ENCODE assay signal across 16 cellular contexts in genomic region chr12:124147579-124147978, GRCh38.
A peak's percentile ranks its signal among the peaks of the same experiment; 100 is the strongest.
DNase-seq lines count a peak whose midpoint lies in the region; ATAC-seq and TF ChIP-seq lines count a peak whose summit lies in the region.
"Had no signal": no experiment of that assay in that cellular context is flagged by ENCODE, and none has a peak within 500 bp of the region (broad histone marks: within the 10 kb centered on the region; RNA-seq: fewer than 3 reads in every experiment).

No MANE protein-coding gene starts in this region.

- H3K27me3 ChIP-seq in vagina: no peaks in the 10 kb centered on the region
- H3K27me3 ChIP-seq in effector memory CD4-positive, alpha-beta T cell (replicated peaks; ENCODE audit: control insufficient read depth, insufficient read depth, low read length, poor library complexity, severe bottlenecking): no peaks in the 10 kb centered on the region

- H3K4me1 Mint-ChIP-seq in glutamatergic neuron (ENCODE audit: low read depth, unreplicated experiment): peaks cover 46% of the 10 kb centered on the region
- H3K4me1 Mint-ChIP-seq: activated naive CD4-positive, alpha-beta T cell treated with anti-CD3 and anti-CD28 coated beads, Interleukin-2, amount 10 ng/mL, durations not matched to agents 7 days and 5 days; CD8-positive, alpha-beta memory T cell; stimulated activated effector memory CD8-positive, alpha-beta T cell treated with anti-CD3 and anti-CD28 coated beads, Interleukin-12 subunit alpha, Interleukin-12 subunit beta, amount 100 ng/mL, for 72 hours had no signal

- H3K4me3 ChIP-seq in vagina: no peak overlapping the region
- no peak overlapping the region for H3K4me3 ChIP-seq in effector memory CD4-positive, alpha-beta T cell (ENCODE audit: insufficient read depth, low read depth, low read length, poor library complexity, severe bottlenecking)

- peak overlapping the region; percentile 83 for H3K27ac Mint-ChIP-seq in glutamatergic neuron (ENCODE audit: unreplicated experiment)
- H3K27ac Mint-ChIP-seq: activated naive CD4-positive, alpha-beta T cell treated with anti-CD3 and anti-CD28 coated beads, Interleukin-2, amount 10 ng/mL, durations not matched to agents 7 days and 5 days; CD8-positive, alpha-beta memory T cell; stimulated activated effector memory CD8-positive, alpha-beta T cell treated with anti-CD3 and anti-CD28 coated beads, Interleukin-12 subunit alpha, Interleukin-12 subunit beta, amount 100 ng/mL, for 72 hours had no signal

- H3K4me3 Mint-ChIP-seq in glutamatergic neuron (ENCODE audit: unreplicated experiment): no peak overlapping the region
- H3K4me3 Mint-ChIP-seq: activated naive CD4-positive, alpha-beta T cell treated with anti-CD3 and anti-CD28 coated beads, Interleukin-2, amount 10 ng/mL, durations not matched to agents 7 days and 5 days; CD8-positive, alpha-beta memory T cell; stimulated activated effector memory CD8-positive, alpha-beta T cell treated with anti-CD3 and anti-CD28 coated beads, Interleukin-12 subunit alpha, Interleukin-12 subunit beta, amount 100 ng/mL, for 72 hours had no signal

- ATAC-seq in GM21390 (IDR thresholded peaks at IDR 0.05; ENCODE audit: unreplicated experiment) (peak; percentile 72), HG03342 (IDR thresholded peaks at IDR 0.05; ENCODE audit: unreplicated experiment) (peak; percentile 74)
- ATAC-seq: esophagus mucosa; stimulated activated effector memory CD8-positive, alpha-beta T cell treated with anti-CD3 and anti-CD28 coated beads, Interleukin-12 subunit alpha, Interleukin-12 subunit beta, amount 100 ng/mL, for 72 hours had no signal

- H3K36me3 Mint-ChIP-seq in glutamatergic neuron (ENCODE audit: unreplicated experiment): peaks cover 14% of the 10 kb centered on the region
- H3K36me3 Mint-ChIP-seq: activated naive CD4-positive, alpha-beta T cell treated with anti-CD3 and anti-CD28 coated beads, Interleukin-2, amount 10 ng/mL, durations not matched to agents 7 days and 5 days; CD8-positive, alpha-beta memory T cell; stimulated activated effector memory CD8-positive, alpha-beta T cell treated with anti-CD3 and anti-CD28 coated beads, Interleukin-12 subunit alpha, Interleukin-12 subunit beta, amount 100 ng/mL, for 72 hours had no signal

- H3K9me3 ChIP-seq in vagina: no peaks in the 10 kb centered on the region
- H3K9me3 ChIP-seq in effector memory CD4-positive, alpha-beta T cell (ENCODE audit: control insufficient read depth, low read length): no peaks in the 10 kb centered on the region

- in situ Hi-C loops in GM13977 (cut with MboI; ENCODE audit: low pct_unique_long_range_greater_than_20kb, low sequenced_read_pairs, unreplicated experiment): no loop called here

- peaks cover 12% of the 10 kb centered on the region for H3K9me3 Mint-ChIP-seq in glutamatergic neuron (ENCODE audit: unreplicated experiment)

- no peaks in the 10 kb centered on the region for H3K36me3 ChIP-seq in vagina
- H3K36me3 ChIP-seq in effector memory CD4-positive, alpha-beta T cell (ENCODE audit: control insufficient read depth, insufficient read depth, low read length): no peaks in the 10 kb centered on the region

- peak; percentile 36 for DNase-seq in GM13977 (ENCODE audit: low spot score)
- no peak for DNase-seq in glutamatergic neuron
- no peak for DNase-seq in stimulated activated CD4-positive, alpha-beta T cell treated with anti-CD3 and anti-CD28 coated beads, Interleukin-15, amount 100 ng/mL, for 24 hours
- DNase-seq in midbrain (lab: John Stamatoyannopoulos, UW): no peak
- DNase-seq in vagina (ENCODE audit: extremely low spot score in 2 of 2): no peak
- DNase-seq in effector memory CD4-positive, alpha-beta T cell: no peak
- DNase-seq: activated naive CD4-positive, alpha-beta T cell treated with anti-CD3 and anti-CD28 coated beads, Interleukin-2, amount 10 ng/mL, durations not matched to agents 7 days and 5 days; CD8-positive, alpha-beta memory T cell; central memory CD4-positive, alpha-beta T cell; GOT3; NCI-H1417 treated with DMSO at 0.1 percent for 48 hours had no signal

- intact Hi-C loops in vagina (cut with DNase I): no loop called here

- H3K4me1 ChIP-seq in vagina: no peaks in the 10 kb centered on the region
- H3K4me1 ChIP-seq in effector memory CD4-positive, alpha-beta T cell (ENCODE audit: control insufficient read depth, insufficient read depth, low read length, poor library complexity, severe bottlenecking): no peaks in the 10 kb centered on the region
- H3K4me1 ChIP-seq: parathyroid adenoma had no signal

- TF ChIP-seq CTCF in GM13977 (IDR thresholded peaks at IDR 0.05; ENCODE audit: extremely low read depth, insufficient read depth, missing control alignments) (no peak), glutamatergic neuron (IDR thresholded peaks at IDR 0.05; ENCODE audit: partially characterized antibody, unreplicated experiment) (no peak), vagina (IDR thresholded peaks at IDR 0.05) (no peak)

- no peak overlapping the region for H3K27ac ChIP-seq in vagina
- H3K27ac ChIP-seq in effector memory CD4-positive, alpha-beta T cell (ENCODE audit: insufficient read depth, low read length, poor library complexity, severe bottlenecking): no peak overlapping the region
- H3K27ac ChIP-seq: parathyroid adenoma had no signal

- H3K27me3 Mint-ChIP-seq in glutamatergic neuron (ENCODE audit: unreplicated experiment): peaks cover 7% of the 10 kb centered on the region
- H3K27me3 Mint-ChIP-seq: activated naive CD4-positive, alpha-beta T cell treated with anti-CD3 and anti-CD28 coated beads, Interleukin-2, amount 10 ng/mL, durations not matched to agents 7 days and 5 days had no signal

- no peak for TF ChIP-seq POLR2A in vagina (IDR thresholded peaks at IDR 0.05)
